Comparison of ENCODE assay signal across 18 cellular contexts in genomic region chr1:151977662-151978230, GRCh38. TPM values are rescaled to one million over a fixed set of nuclear protein-coding genes. Genes with fewer than 3 reads are reported as not detected.
DNase-seq lines count a peak whose midpoint lies in the region; ATAC-seq and TF ChIP-seq lines count a peak whose summit lies in the region.
"Had no signal": no experiment of that assay in that cellular context is flagged by ENCODE, and none has a peak within 500 bp of the region (broad histone marks: within the 10 kb centered on the region; RNA-seq: fewer than 3 reads in every experiment).

No MANE protein-coding gene starts in this region.

- peak overlapping the region; percentile 91 for H2BK5ac ChIP-seq in mesenchymal stem cell (ENCODE audit: low read depth, low read length, poor library complexity, severe bottlenecking)

- H3K9me3 Mint-ChIP-seq in MCF 10A (ENCODE audit: unreplicated experiment): no peaks in the 10 kb centered on the region
- H3K9me3 Mint-ChIP-seq: H9 had no signal

- no peak overlapping the region for H2BK120ac ChIP-seq in mesenchymal stem cell (ENCODE audit: low read depth, low read length)

- peaks cover 33% of the 10 kb centered on the region for H3K36me3 Mint-ChIP-seq in MCF 10A (ENCODE audit: insufficient read depth, unreplicated experiment)

- H2AFZ ChIP-seq in mammary epithelial cell (ENCODE audit: low read depth, low read length) (no peak overlapping the region), mesenchymal stem cell (ENCODE audit: low read depth, low read length) (no peak overlapping the region)

- no peak overlapping the region for H3K4me3 Mint-ChIP-seq in MCF 10A (ENCODE audit: unreplicated experiment)
- H3K4me3 Mint-ChIP-seq: B cell, H9 had no signal

- H3K79me2 ChIP-seq in mammary epithelial cell (ENCODE audit: insufficient read depth, low read length): no peaks in the 10 kb centered on the region

- no peak for TF ChIP-seq CTCF in MCF 10A (IDR thresholded peaks at IDR 0.05; ENCODE audit: unreplicated experiment)
- TF ChIP-seq CTCF in mammary epithelial cell (conservative IDR thresholded peaks at IDR 0.05 in 1 of 2, IDR thresholded peaks at IDR 0.05 in 1 of 2; ENCODE audit: extremely low read depth in 1 of 2, insufficient read depth in 1 of 2, low read depth in 1 of 2, low read length in 2 of 2): no peak
- TF ChIP-seq CTCF in RWPE2 (IDR thresholded peaks at IDR 0.05; ENCODE audit: poor library complexity, severe bottlenecking): no peak
- no peak for TF ChIP-seq CTCF in left ventricle myocardium inferior (IDR thresholded peaks at IDR 0.05; ENCODE audit: borderline replicate concordance)

- CTCF ChIA-PET in MCF 10A (lab: Yijun Ruan, JAX) (interaction anchor here (0.6 to 5.5 kb wide), 8 partner anchors 10 to 107 kb away, joined by 3 to 72 read pairs (median 10); no protein-coding TSS in a partner anchor), mammary epithelial cell (lab: Charles Lee; ENCODE audit: low non-redundant PET) (interaction anchor here (0.9 kb wide), 1 partner anchor 10 kb away, joined by 4 read pairs; no protein-coding TSS in a partner anchor)

- H3K27me3 ChIP-seq in mammary epithelial cell (ENCODE audit: insufficient read depth, low read length): no peaks in the 10 kb centered on the region
- H3K27me3 ChIP-seq in RWPE2 (ENCODE audit: insufficient read depth, poor library complexity, severe bottlenecking): no peaks in the 10 kb centered on the region
- H3K27me3 ChIP-seq in mesenchymal stem cell (ENCODE audit: control insufficient read depth in 1 of 2, insufficient read depth in 1 of 2, low read length in 2 of 2): no peaks in the 10 kb centered on the region
- no peaks in the 10 kb centered on the region for H3K27me3 ChIP-seq in left ventricle myocardium inferior (ENCODE audit: low read depth)

- H3K36me3 ChIP-seq in mammary epithelial cell (ENCODE audit: insufficient read depth, low read length) (peaks cover 19% of the 10 kb centered on the region), RWPE2 (ENCODE audit: low read depth) (peaks cover 22% of the 10 kb centered on the region), mesenchymal stem cell (ENCODE audit: control insufficient read depth in 1 of 2, insufficient read depth in 2 of 2, low read depth in 1 of 2, low read length in 2 of 2) (peaks cover 5 to 20% of the 10 kb centered on the region in 2 experiments), left ventricle myocardium inferior (peaks cover 21% of the 10 kb centered on the region)

- H3K4ac ChIP-seq in mesenchymal stem cell (ENCODE audit: low read depth in 1 of 2, low read length in 2 of 2): no peak overlapping the region

- dilution Hi-C loops in mammary epithelial cell (cut with HindIII; ENCODE audit: low sequenced_read_pairs): no loop called here

- no peaks in the 10 kb centered on the region for H4K20me1 ChIP-seq in mammary epithelial cell (ENCODE audit: insufficient read depth, low read length)

- H3K23ac ChIP-seq in mesenchymal stem cell (ENCODE audit: low read length in 2 of 2): no peak overlapping the region

- H4K8ac ChIP-seq in mesenchymal stem cell (ENCODE audit: low read length): no peak overlapping the region

- POLR2A ChIA-PET in MCF 10A (lab: Yijun Ruan, JAX): interaction anchor here (0.7 to 21.0 kb wide), 14 partner anchors 4 to 1067 kb away, joined by 3 to 1089 read pairs (median 6); partner anchors contain the start of genes S100A10, S100A11 and THEM4

- peaks cover 4% of the 10 kb centered on the region for H3K79me1 ChIP-seq in mesenchymal stem cell (replicated peaks; ENCODE audit: low read length, poor library complexity, severe bottlenecking)

- intact Hi-C loops in MCF 10A (cut with micrococcal nuclease) (no loop called here), mammary epithelial cell (cut with micrococcal nuclease) (no loop called here), left ventricle myocardium inferior (cut with micrococcal nuclease) (no loop called here)

- ATAC-seq in RWPE2 (ENCODE audit: low read depth): no peak

- H3K4me3 ChIP-seq in mammary epithelial cell (replicated peaks in 1 of 3; ENCODE audit: insufficient read depth in 1 of 3, low read depth in 2 of 3, low read length in 3 of 3): no peak overlapping the region
- no peak overlapping the region for H3K4me3 ChIP-seq in RWPE2 (ENCODE audit: severe bottlenecking)
- no peak overlapping the region for H3K4me3 ChIP-seq in mesenchymal stem cell (ENCODE audit: insufficient read depth in 1 of 2, low read depth in 1 of 2, low read length in 2 of 2)
- H3K4me3 ChIP-seq in left ventricle myocardium inferior: no peak overlapping the region
- H3K4me3 ChIP-seq: SK-N-MC had no signal

- peak overlapping the region; percentile 62 for H3K27ac Mint-ChIP-seq in MCF 10A (ENCODE audit: low read depth, unreplicated experiment)
- H3K27ac Mint-ChIP-seq: B cell had no signal

- BruUV-seq in MCF 10A (replicated peaks; lab: Mats Ljungman, UMichigan) (no TSS peak), mammary epithelial cell (replicated peaks; lab: Mats Ljungman, UMichigan) (no TSS peak)

- H3K4me1 ChIP-seq in mammary epithelial cell (ENCODE audit: insufficient read depth, low read length) (peaks cover 52% of the 10 kb centered on the region), RWPE2 (ENCODE audit: insufficient read depth, poor library complexity, severe bottlenecking) (peaks cover 34% of the 10 kb centered on the region), mesenchymal stem cell (ENCODE audit: control insufficient read depth, insufficient read depth, low read depth, low read length) (peaks cover 18% of the 10 kb centered on the region), left ventricle myocardium inferior (peaks cover 30% of the 10 kb centered on the region)

- H2BK15ac ChIP-seq in mesenchymal stem cell (ENCODE audit: low read depth, poor library complexity, severe bottlenecking): no peak overlapping the region

- H3K9me3 ChIP-seq in mammary epithelial cell (replicated peaks; ENCODE audit: insufficient read depth, low read length) (no peaks in the 10 kb centered on the region), RWPE2 (ENCODE audit: severe bottlenecking) (no peaks in the 10 kb centered on the region), mesenchymal stem cell (ENCODE audit: control insufficient read depth, low read length) (no peaks in the 10 kb centered on the region), left ventricle myocardium inferior (replicated peaks) (no peaks in the 10 kb centered on the region)

- in situ Hi-C loops in mammary epithelial cell (cut with MboI; ENCODE audit: low sequenced_read_pairs in 2 of 2): no loop called here

- DNase-seq in MCF 10A (ENCODE audit: unreplicated experiment): no peak
- DNase-seq in mammary epithelial cell: no peak
- no peak for DNase-seq in RWPE2 (ENCODE audit: low spot score)
- no peak for DNase-seq in mesenchymal stem cell
- no peak for DNase-seq in GDM1 (lab: John Stamatoyannopoulos, UW)
- no peak for DNase-seq in OCI-M1 (lab: John Stamatoyannopoulos, UW)
- DNase-seq in left ventricle myocardium inferior: no peak
- DNase-seq in NCI-H146 treated with DMSO at 0.1 percent for 48 hours (lab: John Stamatoyannopoulos, UW; ENCODE audit: unreplicated experiment): no peak
- DNase-seq: H9, KBM-7, NCI-H1105 treated with DMSO at 0.1 percent for 48 hours, NCI-H1694 treated with DMSO at 0.1 percent for 48 hours, NCI-H510A treated with DMSO at 0.1 percent for 48 hours, NCI-H774, Right ventricle myocardium superior had no signal

- H3K9ac ChIP-seq in mammary epithelial cell (ENCODE audit: insufficient read depth, low read length) (no peak overlapping the region), mesenchymal stem cell (ENCODE audit: low read length) (peak overlapping the region; percentile 46)

- H3K27ac ChIP-seq in mammary epithelial cell (ENCODE audit: insufficient read depth, low read depth, low read length): no peak overlapping the region
- peak overlapping the region; percentile 100 for H3K27ac ChIP-seq in RWPE2 (ENCODE audit: poor library complexity, severe bottlenecking)
- peak overlapping the region; percentile 78 for H3K27ac ChIP-seq in mesenchymal stem cell (ENCODE audit: low read length, poor library complexity, severe bottlenecking)
- H3K27ac ChIP-seq in left ventricle myocardium inferior (replicated peaks): no peak overlapping the region
- H3K27ac ChIP-seq: 22Rv1, SK-N-MC had no signal

- H3K18ac ChIP-seq in mesenchymal stem cell (ENCODE audit: low read depth in 1 of 2, low read length in 2 of 2): no peak overlapping the region

- no peak overlapping the region for H3K14ac ChIP-seq in mesenchymal stem cell (ENCODE audit: low read length in 2 of 2)

- H2BK12ac ChIP-seq in mesenchymal stem cell (ENCODE audit: low read length in 2 of 2): peak overlapping the region in 1 of 2 experiments; percentile 11

- WGBS in mammary epithelial cell (ENCODE audit: low coverage, missing lambda C conversion rate): 60% methylated on average over 5 of the region's 5 CpGs
- 95% methylated on average over 5 of the region's 5 CpGs for WGBS in mesenchymal stem cell

- peaks cover 72% of the 10 kb centered on the region for H3K4me1 Mint-ChIP-seq in MCF 10A (ENCODE audit: insufficient read depth, unreplicated experiment)
- H3K4me1 Mint-ChIP-seq: B cell had no signal

- no peak overlapping the region for H4K91ac ChIP-seq in mesenchymal stem cell (ENCODE audit: low read length)

- H3K4me2 ChIP-seq in mammary epithelial cell (ENCODE audit: insufficient read depth, low read depth, low read length) (no peak overlapping the region), mesenchymal stem cell (ENCODE audit: low read length, poor library complexity, severe bottlenecking) (no peak overlapping the region)

- peak overlapping the region; percentile 97 for H2AK5ac ChIP-seq in mesenchymal stem cell (ENCODE audit: low read length, severe bottlenecking)

- no peaks in the 10 kb centered on the region for H3K27me3 Mint-ChIP-seq in MCF 10A (ENCODE audit: insufficient read depth, unreplicated experiment)

RNA-seq across cellular contexts. Expression of gene S100A10, which starts 15.9 kb away (rescaled TPM):
- total RNA-seq in MCF 10A (2022) (1,693 and 1,694 TPM in 2 replicates), mammary epithelial cell (1,000 to 10,000 TPM in 1 of 2 donors, 100 to 1,000 TPM in 1; 213 to 2,371 TPM), left ventricle myocardium inferior (186 TPM)
- polyA plus RNA-seq in mammary epithelial cell: 1,008 TPM
- 997 TPM for polyA minus RNA-seq in mammary epithelial cell
- 743 TPM for polyA plus RNA-seq in mesenchymal stem cell (2013, experiment 1 of 2)
- polyA plus RNA-seq in mesenchymal stem cell (2013, experiment 2 of 2): 740 TPM

RNA-seq across cellular contexts. Expression of gene S100A11, which starts 59.1 kb away (rescaled TPM):
- total RNA-seq in MCF 10A (2022) (1,562 and 1,998 TPM in 2 replicates), mammary epithelial cell (1,000 to 10,000 TPM in 1 of 2 donors, 100 to 1,000 TPM in 1; 395 to 2,534 TPM), left ventricle myocardium inferior (66.9 TPM)
- 4,742 TPM for polyA plus RNA-seq in mammary epithelial cell
- 4,355 TPM for polyA minus RNA-seq in mammary epithelial cell
- polyA plus RNA-seq in mesenchymal stem cell (2013, experiment 1 of 2): 2,510 TPM
- 2,559 TPM for polyA plus RNA-seq in mesenchymal stem cell (2013, experiment 2 of 2)

Comparison
In these comparisons a context has a peak if more than half of its experiments do, and no peak if none do; other contexts are left out.
1. H3K27ac ChIP-seq: peak in RWPE2 (single experiment) and mesenchymal stem cell (single experiment); none in mammary epithelial cell (single experiment) and left ventricle myocardium inferior (single experiment).